Comparison of ENCODE assay signal across 24 cellular contexts in genomic region chr11:126564588-126564987, GRCh38.
"Had no signal": no experiment of that assay in that cellular context is flagged by ENCODE, and none has a peak within 500 bp of the region (broad histone marks: within the 10 kb centered on the region; RNA-seq: fewer than 3 reads in every experiment).

No MANE protein-coding gene starts in this region.

- H2AFZ ChIP-seq: parathyroid adenoma had no signal

- H3K4me3 ChIP-seq: body of pancreas, cardiac muscle cell, heart right ventricle, right lobe of liver, skin epidermis, stomach, suprapubic skin, tibial nerve had no signal

- ATAC-seq: activated CD8-positive, alpha-beta T cell treated with anti-CD3 and anti-CD28 coated beads for 36 hours; body of pancreas; heart right ventricle; right lobe of liver; stimulated activated memory B cell treated with anti-CD40 and anti-IgM and Interleukin-4, amounts not matched to agents 10 μg/mL and 1 μg/mL and 100 μg/mL, for 72 hours had no signal

- DNase-seq: activated CD4-positive, alpha-beta T cell treated with anti-CD3 and anti-CD28 coated beads, Interleukin-2, amount 10 ng/mL, durations not matched to agents 24 days and 14 days; activated CD4-positive, CD25-positive, alpha-beta regulatory T cell; activated CD8-positive, alpha-beta T cell treated with anti-CD3 and anti-CD28 coated beads for 36 hours; activated gamma-delta T cell treated with Interleukin-2 at 50 U/mL for 16 hours; anterior cingulate cortex; body of pancreas; cortex of kidney; erythroblast; foreskin fibroblast; heart right ventricle; right lobe of liver; stimulated activated CD4-positive, alpha-beta T cell treated with anti-CD3 and anti-CD28 coated beads, Interleukin-1b, Interleukin-23, amount 100 ng/mL, for 48 hours; stomach had no signal

- H3K27ac ChIP-seq: body of pancreas, cardiac muscle cell, heart right ventricle, parathyroid adenoma, right lobe of liver, skin epidermis, stomach, suprapubic skin, tibial nerve had no signal

- H3K27me3 Mint-ChIP-seq: activated CD4-positive, alpha-beta T cell treated with anti-CD3 and anti-CD28 coated beads, Interleukin-2, amount 10 ng/mL, durations not matched to agents 24 days and 14 days; stimulated activated memory B cell treated with anti-CD40 and anti-IgM and Interleukin-4, amounts not matched to agents 10 μg/mL and 1 μg/mL and 100 μg/mL, for 72 hours had no signal

- H3K4me3 Mint-ChIP-seq: activated CD4-positive, alpha-beta T cell treated with anti-CD3 and anti-CD28 coated beads, Interleukin-2, amount 10 ng/mL, durations not matched to agents 24 days and 14 days; activated CD8-positive, alpha-beta T cell treated with anti-CD3 and anti-CD28 coated beads for 36 hours; activated naive CD4-positive, alpha-beta T cell treated with anti-CD3 and anti-CD28 coated beads, Interleukin-2, amount 50 U/mL, for 24 hours; activated T-helper 1 cell treated with anti-CD3 and anti-CD28 coated beads, Interleukin-12 subunit alpha, Interleukin-12 subunit beta, Interleukin-2, Interleukin-4 antibody, amounts not matched to agents 30 ng/mL and 10 ng/mL and 1 ng/mL, durations not matched to agents 14 hours and 24 hours and 36 hours; memory B cell; nephron; stimulated activated memory B cell treated with anti-CD40 and anti-IgM and Interleukin-4, amounts not matched to agents 10 μg/mL and 1 μg/mL and 100 μg/mL, for 72 hours; T-helper 1 cell treated with Interleukin-12 subunit alpha and Interleukin-12 subunit beta and Interleukin-4 antibody, amounts not matched to agents 30 μg/mL and 1 μg/mL, for 36 hours had no signal

- H3K9ac ChIP-seq: parathyroid adenoma had no signal

- H3K36me3 Mint-ChIP-seq: activated naive CD4-positive, alpha-beta T cell treated with anti-CD3 and anti-CD28 coated beads, Interleukin-2, amount 50 U/mL, for 24 hours; memory B cell; stimulated activated memory B cell treated with anti-CD40 and anti-IgM and Interleukin-4, amounts not matched to agents 10 μg/mL and 1 μg/mL and 100 μg/mL, for 72 hours had no signal

- H3K4me1 ChIP-seq: body of pancreas, heart right ventricle, parathyroid adenoma, right lobe of liver, stomach, suprapubic skin, tibial nerve had no signal

- H3K9me3 ChIP-seq: body of pancreas, heart right ventricle, right lobe of liver, stomach, suprapubic skin, tibial nerve had no signal

- H3K27me3 ChIP-seq: body of pancreas, right lobe of liver, tibial nerve had no signal

- H3K27ac Mint-ChIP-seq: activated CD4-positive, alpha-beta T cell treated with anti-CD3 and anti-CD28 coated beads, Interleukin-2, amount 10 ng/mL, durations not matched to agents 24 days and 14 days; activated CD8-positive, alpha-beta T cell treated with anti-CD3 and anti-CD28 coated beads for 36 hours; activated naive CD4-positive, alpha-beta T cell treated with anti-CD3 and anti-CD28 coated beads, Interleukin-2, amount 50 U/mL, for 24 hours; activated T-helper 1 cell treated with anti-CD3 and anti-CD28 coated beads, Interleukin-12 subunit alpha, Interleukin-12 subunit beta, Interleukin-2, Interleukin-4 antibody, amounts not matched to agents 30 ng/mL and 10 ng/mL and 1 ng/mL, durations not matched to agents 14 hours and 24 hours and 36 hours; memory B cell; nephron; stimulated activated memory B cell treated with anti-CD40 and anti-IgM and Interleukin-4, amounts not matched to agents 10 μg/mL and 1 μg/mL and 100 μg/mL, for 72 hours; T-helper 1 cell treated with Interleukin-12 subunit alpha and Interleukin-12 subunit beta and Interleukin-4 antibody, amounts not matched to agents 30 μg/mL and 1 μg/mL, for 36 hours had no signal

- H3K9me3 Mint-ChIP-seq: activated T-helper 1 cell treated with anti-CD3 and anti-CD28 coated beads, Interleukin-12 subunit alpha, Interleukin-12 subunit beta, Interleukin-2, Interleukin-4 antibody, amounts not matched to agents 30 ng/mL and 10 ng/mL and 1 ng/mL, durations not matched to agents 14 hours and 24 hours and 36 hours; memory B cell; nephron; T-helper 1 cell treated with Interleukin-12 subunit alpha and Interleukin-12 subunit beta and Interleukin-4 antibody, amounts not matched to agents 30 μg/mL and 1 μg/mL, for 36 hours had no signal

- H3K4me1 Mint-ChIP-seq: activated CD4-positive, alpha-beta T cell treated with anti-CD3 and anti-CD28 coated beads, Interleukin-2, amount 10 ng/mL, durations not matched to agents 24 days and 14 days; activated naive CD4-positive, alpha-beta T cell treated with anti-CD3 and anti-CD28 coated beads, Interleukin-2, amount 50 U/mL, for 24 hours; memory B cell; nephron; stimulated activated memory B cell treated with anti-CD40 and anti-IgM and Interleukin-4, amounts not matched to agents 10 μg/mL and 1 μg/mL and 100 μg/mL, for 72 hours had no signal

- H3K79me2 ChIP-seq: parathyroid adenoma had no signal

- H3K36me3 ChIP-seq: cardiac muscle cell, heart right ventricle, right lobe of liver, stomach, suprapubic skin, tibial nerve had no signal
